ENCODE assay signal across 10 cellular contexts in the genomic region with DNA sequence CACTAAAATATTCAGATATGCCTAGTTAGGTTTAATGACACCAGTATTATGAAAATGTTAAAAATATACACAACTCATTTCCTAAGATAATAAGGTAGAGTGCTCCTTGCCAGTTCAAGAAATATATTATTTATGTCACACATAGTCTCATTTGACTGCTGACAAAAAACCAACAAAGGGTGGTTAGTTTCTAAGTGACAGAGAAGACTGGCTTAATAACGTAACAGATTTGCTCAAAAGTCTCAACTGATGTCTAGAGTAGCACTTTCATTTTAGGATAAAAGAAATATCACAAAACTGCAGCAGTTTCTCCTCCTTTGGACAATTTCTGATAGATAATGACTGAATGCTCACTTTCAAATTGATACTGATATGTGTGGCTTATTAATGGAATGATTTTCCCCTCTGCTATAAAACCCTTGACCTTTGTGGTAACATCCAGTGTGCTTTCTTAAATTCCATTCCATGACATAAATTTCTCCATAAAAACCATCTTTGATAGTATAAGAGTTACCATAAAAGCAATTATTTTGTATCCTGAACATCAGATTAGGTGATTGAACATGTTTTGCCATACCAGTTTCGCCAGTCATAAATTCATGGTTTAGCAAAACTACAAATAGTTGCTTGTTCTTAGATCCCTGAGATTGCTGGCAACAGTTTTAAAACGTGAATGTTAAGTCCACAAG.
DNase-seq lines count a peak whose midpoint lies in the region; ATAC-seq and TF ChIP-seq lines count a peak whose summit lies in the region.
"Had no signal": no experiment of that assay in that cellular context is flagged by ENCODE, and none has a peak within 500 bp of the region (broad histone marks: within the 10 kb centered on the region; RNA-seq: fewer than 3 reads in every experiment).

No MANE protein-coding gene starts in this region.

- H3K27me3 ChIP-seq in adrenal gland, result no peaks in the 10 kb centered on the region
- H3K27me3 ChIP-seq: pancreas had no signal

- H3K4me3 ChIP-seq in adrenal gland, result no peak overlapping the region
- H3K4me3 ChIP-seq: pancreas had no signal

- no peak for DNase-seq in activated T-cell treated with anti-CD3 and anti-CD28 coated beads, Interleukin-2, amount 50 U/mL, for 72 hours
- no peak for DNase-seq in activated T-cell treated with anti-CD3 and anti-CD28 coated beads, Interleukin-2, amount 50 U/mL, for 48 hours
- DNase-seq in activated naive CD4-positive, alpha-beta T cell treated with anti-CD3 and anti-CD28 coated beads, Interleukin-2, amount 50 U/mL, for 72 hours (ENCODE audit: low spot score in 2 of 2), result no peak
- DNase-seq in stimulated activated naive CD8-positive, alpha-beta T cell treated with anti-CD3 and anti-CD28 coated beads, Interleukin-15, Interleukin-2, amounts not matched to agents 100 U/mL and 50 U/mL, for 24 hours, result no peak
- DNase-seq in adrenal gland (no peak), hypothalamus (lab: John Stamatoyannopoulos, UW) (no peak)
- DNase-seq: NCI-H524, pancreas had no signal

- no peaks in the 10 kb centered on the region for H3K36me3 ChIP-seq in adrenal gland (replicated peaks in 1 of 2)
- H3K36me3 ChIP-seq: pancreas had no signal

- peak overlapping the region; percentile 62 to 81 for H3K4me3 Mint-ChIP-seq in activated T-cell treated with anti-CD3 and anti-CD28 coated beads, Interleukin-2, amount 50 U/mL, for 72 hours

- H3K36me3 Mint-ChIP-seq in activated T-cell treated with anti-CD3 and anti-CD28 coated beads, Interleukin-2, amount 50 U/mL, for 72 hours (ENCODE audit: insufficient read depth in 2 of 2), result peaks cover 1 to 7% of the 10 kb centered on the region in 2 donors
- peaks cover 0 to 13% of the 10 kb centered on the region in 2 donors for H3K36me3 Mint-ChIP-seq in activated naive CD4-positive, alpha-beta T cell treated with anti-CD3 and anti-CD28 coated beads, Interleukin-2, amount 50 U/mL, for 72 hours

- no peak for TF ChIP-seq CTCF in adrenal gland (IDR thresholded peaks at IDR 0.05)

- ATAC-seq in activated T-cell treated with anti-CD3 and anti-CD28 coated beads, Interleukin-2, amount 50 U/mL, for 72 hours (replicated peaks in 1 of 2), result peak; percentile 60 to 65
- ATAC-seq in HG03159 (IDR thresholded peaks at IDR 0.05; ENCODE audit: unreplicated experiment) (peak; percentile 64), GM19023 (IDR thresholded peaks at IDR 0.05; ENCODE audit: unreplicated experiment) (no peak)
- ATAC-seq in activated naive CD4-positive, alpha-beta T cell treated with anti-CD3 and anti-CD28 coated beads, Interleukin-2, amount 50 U/mL, for 72 hours, result peak; percentile 54 to 62
- peak; percentile 67 for ATAC-seq in stimulated activated naive CD8-positive, alpha-beta T cell treated with anti-CD3 and anti-CD28 coated beads, Interleukin-15, Interleukin-2, amounts not matched to agents 100 U/mL and 50 U/mL, for 24 hours

- intact Hi-C loops in adrenal gland (cut with DNase I), result no loop called here

- H3K27ac ChIP-seq in adrenal gland, result no peak overlapping the region
- H3K27ac ChIP-seq: pancreas had no signal

- TF ChIP-seq POLR2A in adrenal gland (IDR thresholded peaks at IDR 0.05), result no peak

- no peaks in the 10 kb centered on the region for H3K9me3 ChIP-seq in adrenal gland (replicated peaks in 1 of 3)
- H3K9me3 ChIP-seq: pancreas had no signal

- no peaks in the 10 kb centered on the region for H3K27me3 Mint-ChIP-seq in activated T-cell treated with anti-CD3 and anti-CD28 coated beads, Interleukin-2, amount 50 U/mL, for 72 hours (ENCODE audit: low read depth)

- H3K4me1 Mint-ChIP-seq in activated T-cell treated with anti-CD3 and anti-CD28 coated beads, Interleukin-2, amount 50 U/mL, for 72 hours (ENCODE audit: low read depth), result peaks cover 69% of the 10 kb centered on the region

- 59 to 70% (median 62%) methylated on average over 3 of the region's 3 CpGs for WGBS in adrenal gland, 4 donors

- H3K4me1 ChIP-seq in adrenal gland (replicated peaks in 1 of 2), result peaks cover 0 to 31% of the 10 kb centered on the region in 2 donors

- H3K27ac Mint-ChIP-seq in activated T-cell treated with anti-CD3 and anti-CD28 coated beads, Interleukin-2, amount 50 U/mL, for 72 hours, result peak overlapping the region; percentile 90
- peak overlapping the region; percentile 95 to 99 for H3K27ac Mint-ChIP-seq in activated naive CD4-positive, alpha-beta T cell treated with anti-CD3 and anti-CD28 coated beads, Interleukin-2, amount 50 U/mL, for 72 hours

- no peaks in the 10 kb centered on the region for H3K9me3 Mint-ChIP-seq in activated T-cell treated with anti-CD3 and anti-CD28 coated beads, Interleukin-2, amount 50 U/mL, for 72 hours
- no peaks in the 10 kb centered on the region for H3K9me3 Mint-ChIP-seq in activated naive CD4-positive, alpha-beta T cell treated with anti-CD3 and anti-CD28 coated beads, Interleukin-2, amount 50 U/mL, for 72 hours
